ENCODE assay signal across 8 cellular contexts in the genomic region with DNA sequence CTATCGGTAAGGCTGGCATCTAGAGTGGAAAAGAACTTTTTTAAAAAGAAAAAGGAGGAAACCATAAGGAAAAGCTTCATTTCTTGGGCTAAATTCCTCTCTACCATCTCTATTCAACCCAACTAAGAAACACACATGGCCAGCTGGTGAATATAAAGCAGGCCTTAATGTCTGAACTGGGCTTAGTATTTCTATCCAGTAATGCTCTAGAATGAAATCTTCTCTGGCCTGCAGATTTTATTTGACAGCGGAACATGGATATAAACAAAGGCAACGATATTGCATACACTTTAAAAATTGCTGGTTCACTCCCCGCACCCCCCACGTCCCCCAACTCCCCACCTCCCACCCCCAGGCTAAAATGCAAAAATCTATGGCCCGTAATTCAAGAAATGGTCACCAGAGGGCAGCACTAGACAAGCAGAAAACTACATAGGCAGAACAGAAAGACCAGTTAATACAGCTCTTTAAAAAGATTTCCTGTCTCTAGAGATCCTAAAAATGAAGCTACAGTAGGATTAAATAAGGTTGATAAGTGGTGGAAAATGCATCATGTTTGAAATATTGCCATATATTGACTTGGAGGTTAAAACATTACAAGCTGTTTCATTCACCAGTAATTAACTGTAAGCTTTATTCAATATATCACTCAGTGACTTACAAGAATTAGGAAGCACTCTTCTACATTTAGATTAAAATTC.
DNase-seq lines count a peak whose midpoint lies in the region; ATAC-seq and TF ChIP-seq lines count a peak whose summit lies in the region.

No MANE protein-coding gene starts in this region.

- H3K9ac ChIP-seq in SK-N-MC (ENCODE audit: insufficient read length) = peak overlapping the region; percentile 72

- H3K4me3 ChIP-seq in GM12865 (ENCODE audit: low read depth, low read length) (no peak overlapping the region), SK-N-MC (peak overlapping the region; percentile 48)

- DNase-seq in A172 (ENCODE audit: low spot score) (peak; percentile 27), GM12865 (ENCODE audit: low read depth) (peak; percentile 50), HT-29 (ENCODE audit: low spot score) (peak; percentile 43), SK-N-MC (ENCODE audit: low read depth, low spot score) (peak; percentile 83), amniotic epithelial cell (ENCODE audit: low read depth) (peak; percentile 32), hippocampal formation (lab: John Stamatoyannopoulos, UW) (peak; percentile 33 to 77)
- peak; percentile 51 for DNase-seq in stimulated activated CD4-positive, alpha-beta T cell treated with anti-CD3 and anti-CD28 coated beads, Interleukin-15, amount 100 ng/mL, for 24 hours

- peak overlapping the region; percentile 97 for H3K27ac ChIP-seq in SK-N-MC

- peak; percentile 55 for TF ChIP-seq CTCF in GM12865 (IDR thresholded peaks at IDR 0.05; ENCODE audit: insufficient read depth, low read depth, low read length, missing control alignments)

- ATAC-seq in GM19467 (IDR thresholded peaks at IDR 0.05; ENCODE audit: unreplicated experiment) = no peak

- H3K9me3 ChIP-seq in SK-N-MC (ENCODE audit: low read depth, low read length) = no peaks in the 10 kb centered on the region

- H3K36me3 ChIP-seq in SK-N-MC (ENCODE audit: insufficient read depth, low read length) = no peaks in the 10 kb centered on the region

Comparison
In these comparisons a context has a peak if more than half of its experiments do, and no peak if none do; other contexts are left out.
1. DNase-seq: peak in every context shown above with its lines; median percentile 83 in SK-N-MC; 55 in hippocampal formation; 51 in stimulated activated CD4-positive, alpha-beta T cell treated with anti-CD3 and anti-CD28 coated beads, Interleukin-15, amount 100 ng/mL, for 24 hours; 50 in GM12865; 43 in HT-29; 32 in amniotic epithelial cell; 27 in A172.